In genomic region chr10:2985729-2986232, GRCh38 we compare ENCODE assay signal across 2 cellular contexts.
TF ChIP-seq lines count a peak whose summit lies in the region.

No MANE protein-coding gene starts in this region.

TF ChIP-seq in IMR-90, 13 proteins besides CTCF, POLR2A, EP300 and RAD21:
- TF ChIP-seq ELK1 (IDR thresholded peaks at IDR 0.05; ENCODE audit: borderline replicate concordance, low read depth, low read length) (no peak), FOS (IDR thresholded peaks at IDR 0.05; ENCODE audit: low read depth, low read length) (0 out of 2 replicates have a peak, but pooled peaks have one; percentile 55)

TF ChIP-seq in HepG2, 621 proteins besides CTCF, POLR2A, EP300 and RAD21:
- TF ChIP-seq GABPA (IDR thresholded peaks at IDR 0.05; ENCODE audit: low read depth, low read length) (no peak), GABPA (CRISPR knock-in tag; IDR thresholded peaks at IDR 0.05; ENCODE audit: low read depth) (peak; percentile 75), IRF1 (CRISPR knock-in tag; IDR thresholded peaks at IDR 0.05; ENCODE audit: low read depth) (no peak), ZNF468 (CRISPR knock-in tag; IDR thresholded peaks at IDR 0.05) (no peak), GABPB1 (CRISPR knock-in tag; IDR thresholded peaks at IDR 0.05) (peak; percentile 66), ZNF614 (CRISPR knock-in tag; IDR thresholded peaks at IDR 0.05; ENCODE audit: borderline replicate concordance) (no peak), FOSL2 (CRISPR knock-in tag; IDR thresholded peaks at IDR 0.05) (peak; percentile 86), NR2C2 (CRISPR knock-in tag; IDR thresholded peaks at IDR 0.05; ENCODE audit: borderline replicate concordance) (peak; percentile 45; the same call in 1 of the 2 replicates), ISL2 (CRISPR knock-in tag; IDR thresholded peaks at IDR 0.05) (no peak), ZKSCAN5 (CRISPR knock-in tag; IDR thresholded peaks at IDR 0.05) (peak; percentile 83), ZNF501 (CRISPR knock-in tag; IDR thresholded peaks at IDR 0.05) (0 out of 2 replicates have a peak, but pooled peaks have one; percentile 27)
